Comparison of ENCODE assay signal across 14 cellular contexts in genomic region chr3:195128255-195129071, GRCh38.
DNase-seq lines count a peak whose midpoint lies in the region; ATAC-seq and TF ChIP-seq lines count a peak whose summit lies in the region.
"Had no signal": no experiment of that assay in that cellular context is flagged by ENCODE, and none has a peak within 500 bp of the region (broad histone marks: within the 10 kb centered on the region; RNA-seq: fewer than 3 reads in every experiment).

No MANE protein-coding gene starts in this region.

- no peaks in the 10 kb centered on the region for H3K27me3 ChIP-seq in ascending aorta
- H3K27me3 ChIP-seq: gastroesophageal sphincter, Peyer's patch, vagina had no signal

- H3K4me3 ChIP-seq in choroid plexus epithelial cell (ENCODE audit: low read depth, low read length) = no peak overlapping the region
- H3K4me3 ChIP-seq in ascending aorta = no peak overlapping the region
- H3K4me3 ChIP-seq: gastroesophageal sphincter, vagina had no signal

- peak in 1 of 2 donors; percentile 23 for ATAC-seq in activated T-cell treated with anti-CD3 and anti-CD28 coated beads, Interleukin-2, amount 50 U/mL, for 4 hours
- no peak for ATAC-seq in stimulated activated effector memory CD8-positive, alpha-beta T cell treated with anti-CD3 and anti-CD28 coated beads, Interleukin-12 subunit alpha, Interleukin-12 subunit beta, amount 100 ng/mL, for 72 hours
- ATAC-seq: gastroesophageal sphincter had no signal

- H3K4me1 ChIP-seq in ascending aorta = no peaks in the 10 kb centered on the region
- H3K4me1 ChIP-seq: vagina had no signal

- H3K4me1 Mint-ChIP-seq in activated T-cell treated with anti-CD3 and anti-CD28 coated beads, Interleukin-2, amount 50 U/mL, for 4 hours (ENCODE audit: low read depth) = peaks cover 47% of the 10 kb centered on the region
- H3K4me1 Mint-ChIP-seq in T-helper 1 cell treated with Interleukin-12 subunit alpha and Interleukin-12 subunit beta and Interleukin-4 antibody, amounts not matched to agents 30 μg/mL and 1 μg/mL, for 36 hours (ENCODE audit: low read depth) = peaks cover 25% of the 10 kb centered on the region
- peaks cover 47% of the 10 kb centered on the region for H3K4me1 Mint-ChIP-seq in stimulated activated effector memory CD8-positive, alpha-beta T cell treated with anti-CD3 and anti-CD28 coated beads, Interleukin-12 subunit alpha, Interleukin-12 subunit beta, amount 100 ng/mL, for 72 hours

- no peaks in the 10 kb centered on the region for H3K36me3 ChIP-seq in ascending aorta
- H3K36me3 ChIP-seq: gastroesophageal sphincter, Peyer's patch, vagina had no signal

- peak overlapping the region; percentile 63 for H3K4me3 Mint-ChIP-seq in activated T-cell treated with anti-CD3 and anti-CD28 coated beads, Interleukin-2, amount 50 U/mL, for 4 hours
- H3K4me3 Mint-ChIP-seq in T-helper 1 cell treated with Interleukin-12 subunit alpha and Interleukin-12 subunit beta and Interleukin-4 antibody, amounts not matched to agents 30 μg/mL and 1 μg/mL, for 36 hours = peak overlapping the region; percentile 3
- H3K4me3 Mint-ChIP-seq in stimulated activated effector memory CD8-positive, alpha-beta T cell treated with anti-CD3 and anti-CD28 coated beads, Interleukin-12 subunit alpha, Interleukin-12 subunit beta, amount 100 ng/mL, for 72 hours = peak overlapping the region; percentile 7

- intact Hi-C loops in ascending aorta (cut with DNase I) = no loop called here

- no peak overlapping the region for H3K27ac ChIP-seq in ascending aorta
- H3K27ac ChIP-seq: gastroesophageal sphincter, vagina had no signal

- H3K36me3 Mint-ChIP-seq in activated T-cell treated with anti-CD3 and anti-CD28 coated beads, Interleukin-2, amount 50 U/mL, for 4 hours (ENCODE audit: insufficient read depth) = peaks cover 2% of the 10 kb centered on the region
- H3K36me3 Mint-ChIP-seq in T-helper 1 cell treated with Interleukin-12 subunit alpha and Interleukin-12 subunit beta and Interleukin-4 antibody, amounts not matched to agents 30 μg/mL and 1 μg/mL, for 36 hours (ENCODE audit: low read depth) = peaks cover 3% of the 10 kb centered on the region
- H3K36me3 Mint-ChIP-seq in stimulated activated effector memory CD8-positive, alpha-beta T cell treated with anti-CD3 and anti-CD28 coated beads, Interleukin-12 subunit alpha, Interleukin-12 subunit beta, amount 100 ng/mL, for 72 hours = peaks cover 11% of the 10 kb centered on the region

- H3K9me3 ChIP-seq in ascending aorta = no peaks in the 10 kb centered on the region
- H3K9me3 ChIP-seq: gastroesophageal sphincter, Peyer's patch, vagina had no signal

- H3K27me3 Mint-ChIP-seq in activated T-cell treated with anti-CD3 and anti-CD28 coated beads, Interleukin-2, amount 50 U/mL, for 4 hours (ENCODE audit: low read depth) = peaks cover 2% of the 10 kb centered on the region
- H3K27me3 Mint-ChIP-seq in T-helper 1 cell treated with Interleukin-12 subunit alpha and Interleukin-12 subunit beta and Interleukin-4 antibody, amounts not matched to agents 30 μg/mL and 1 μg/mL, for 36 hours (ENCODE audit: low read depth) = no peaks in the 10 kb centered on the region

- H3K27ac Mint-ChIP-seq in T-helper 1 cell treated with Interleukin-12 subunit alpha and Interleukin-12 subunit beta and Interleukin-4 antibody, amounts not matched to agents 30 μg/mL and 1 μg/mL, for 36 hours = peak overlapping the region; percentile 49
- H3K27ac Mint-ChIP-seq in stimulated activated effector memory CD8-positive, alpha-beta T cell treated with anti-CD3 and anti-CD28 coated beads, Interleukin-12 subunit alpha, Interleukin-12 subunit beta, amount 100 ng/mL, for 72 hours = peak overlapping the region; percentile 84

- H3K9me3 Mint-ChIP-seq in activated T-cell treated with anti-CD3 and anti-CD28 coated beads, Interleukin-2, amount 50 U/mL, for 4 hours = no peaks in the 10 kb centered on the region
- H3K9me3 Mint-ChIP-seq in T-helper 1 cell treated with Interleukin-12 subunit alpha and Interleukin-12 subunit beta and Interleukin-4 antibody, amounts not matched to agents 30 μg/mL and 1 μg/mL, for 36 hours = no peaks in the 10 kb centered on the region
- H3K9me3 Mint-ChIP-seq in stimulated activated effector memory CD8-positive, alpha-beta T cell treated with anti-CD3 and anti-CD28 coated beads, Interleukin-12 subunit alpha, Interleukin-12 subunit beta, amount 100 ng/mL, for 72 hours = no peaks in the 10 kb centered on the region

- TF ChIP-seq CTCF in choroid plexus epithelial cell (conservative IDR thresholded peaks at IDR 0.05; ENCODE audit: low read depth, low read length) (no peak), ascending aorta (IDR thresholded peaks at IDR 0.05) (no peak)

- no peak for DNase-seq in activated T-cell treated with anti-CD3 and anti-CD28 coated beads, Interleukin-2, amount 50 U/mL, for 4 hours
- no peak for DNase-seq in activated T-cell treated with anti-CD3 and anti-CD28 coated beads, Interleukin-2, amount 50 U/mL, for 1 hour
- DNase-seq in choroid plexus epithelial cell (ENCODE audit: low read depth) (peak; percentile 59), HT-29 (ENCODE audit: low spot score) (no peak), ascending aorta (ENCODE audit: low spot score in 2 of 2) (no peak), NCI-H146 treated with DMSO at 0.1 percent for 48 hours (lab: John Stamatoyannopoulos, UW; ENCODE audit: unreplicated experiment) (no peak)
- DNase-seq in stimulated activated effector memory CD8-positive, alpha-beta T cell treated with anti-CD3 and anti-CD28 coated beads, Interleukin-12 subunit alpha, Interleukin-12 subunit beta, amount 100 ng/mL, for 72 hours (ENCODE audit: low spot score in 2 of 2) = no peak
- DNase-seq: ACHN, amniotic stem cell, NCI-H446 treated with DMSO at 0.1 percent for 48 hours, Peyer's patch had no signal

Comparison
In these comparisons a context has a peak if more than half of its experiments do, and no peak if none do; other contexts are left out.
1. H3K4me3 Mint-ChIP-seq: peak in every context shown above with its lines; median percentile 63 in activated T-cell treated with anti-CD3 and anti-CD28 coated beads, Interleukin-2, amount 50 U/mL, for 4 hours; 7 in stimulated activated effector memory CD8-positive, alpha-beta T cell treated with anti-CD3 and anti-CD28 coated beads, Interleukin-12 subunit alpha, Interleukin-12 subunit beta, amount 100 ng/mL, for 72 hours; 3 in T-helper 1 cell treated with Interleukin-12 subunit alpha and Interleukin-12 subunit beta and Interleukin-4 antibody, amounts not matched to agents 30 μg/mL and 1 μg/mL, for 36 hours.